In the genomic region with DNA sequence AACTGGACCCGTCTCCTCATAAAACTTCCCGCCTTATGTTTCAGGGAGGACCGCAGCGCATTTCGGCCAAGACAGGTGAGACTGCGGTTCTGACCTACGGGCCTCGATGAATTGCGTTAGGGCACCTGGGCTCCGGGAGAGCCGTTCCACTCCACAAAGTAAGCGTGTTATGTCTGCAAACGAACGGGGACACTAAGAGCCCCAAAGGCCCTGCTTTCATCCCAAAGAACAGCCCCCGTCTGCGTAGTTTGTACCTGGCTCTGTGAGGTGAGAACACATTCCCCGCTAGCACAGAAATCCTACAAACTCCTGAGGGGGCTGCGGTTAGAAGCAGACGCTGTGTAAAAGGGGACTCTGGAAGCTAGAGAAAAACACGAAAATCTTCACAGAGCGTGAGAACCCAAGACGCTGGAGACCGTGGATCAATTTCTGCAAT, we compare ENCODE assay signal across 1 cellular context.
TF ChIP-seq lines count a peak whose summit lies in the region.

No MANE protein-coding gene starts in this region.

TF ChIP-seq in K562, 482 proteins besides CTCF, POLR2A, EP300 and RAD21 (continued from another document and continues in another):
- TF ChIP-seq, protein P1, sequence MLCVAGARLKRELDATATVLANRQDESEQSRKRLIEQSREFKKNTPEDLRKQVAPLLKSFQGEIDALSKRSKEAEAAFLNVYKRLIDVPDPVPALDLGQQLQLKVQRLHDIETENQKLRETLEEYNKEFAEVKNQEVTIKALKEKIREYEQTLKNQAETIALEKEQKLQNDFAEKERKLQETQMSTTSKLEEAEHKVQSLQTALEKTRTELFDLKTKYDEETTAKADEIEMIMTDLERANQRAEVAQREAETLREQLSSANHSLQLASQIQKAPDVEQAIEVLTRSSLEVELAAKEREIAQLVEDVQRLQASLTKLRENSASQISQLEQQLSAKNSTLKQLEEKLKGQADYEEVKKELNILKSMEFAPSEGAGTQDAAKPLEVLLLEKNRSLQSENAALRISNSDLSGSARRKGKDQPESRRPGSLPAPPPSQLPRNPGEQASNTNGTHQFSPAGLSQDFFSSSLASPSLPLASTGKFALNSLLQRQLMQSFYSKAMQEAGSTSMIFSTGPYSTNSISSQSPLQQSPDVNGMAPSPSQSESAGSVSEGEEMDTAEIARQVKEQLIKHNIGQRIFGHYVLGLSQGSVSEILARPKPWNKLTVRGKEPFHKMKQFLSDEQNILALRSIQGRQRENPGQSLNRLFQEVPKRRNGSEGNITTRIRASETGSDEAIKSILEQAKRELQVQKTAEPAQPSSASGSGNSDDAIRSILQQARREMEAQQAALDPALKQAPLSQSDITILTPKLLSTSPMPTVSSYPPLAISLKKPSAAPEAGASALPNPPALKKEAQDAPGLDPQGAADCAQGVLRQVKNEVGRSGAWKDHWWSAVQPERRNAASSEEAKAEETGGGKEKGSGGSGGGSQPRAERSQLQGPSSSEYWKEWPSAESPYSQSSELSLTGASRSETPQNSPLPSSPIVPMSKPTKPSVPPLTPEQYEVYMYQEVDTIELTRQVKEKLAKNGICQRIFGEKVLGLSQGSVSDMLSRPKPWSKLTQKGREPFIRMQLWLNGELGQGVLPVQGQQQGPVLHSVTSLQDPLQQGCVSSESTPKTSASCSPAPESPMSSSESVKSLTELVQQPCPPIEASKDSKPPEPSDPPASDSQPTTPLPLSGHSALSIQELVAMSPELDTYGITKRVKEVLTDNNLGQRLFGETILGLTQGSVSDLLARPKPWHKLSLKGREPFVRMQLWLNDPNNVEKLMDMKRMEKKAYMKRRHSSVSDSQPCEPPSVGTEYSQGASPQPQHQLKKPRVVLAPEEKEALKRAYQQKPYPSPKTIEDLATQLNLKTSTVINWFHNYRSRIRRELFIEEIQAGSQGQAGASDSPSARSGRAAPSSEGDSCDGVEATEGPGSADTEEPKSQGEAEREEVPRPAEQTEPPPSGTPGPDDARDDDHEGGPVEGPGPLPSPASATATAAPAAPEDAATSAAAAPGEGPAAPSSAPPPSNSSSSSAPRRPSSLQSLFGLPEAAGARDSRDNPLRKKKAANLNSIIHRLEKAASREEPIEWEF (CRISPR knock-in tag; IDR thresholded peaks at IDR 0.05): no peak
- TF ChIP-seq, protein P2, sequence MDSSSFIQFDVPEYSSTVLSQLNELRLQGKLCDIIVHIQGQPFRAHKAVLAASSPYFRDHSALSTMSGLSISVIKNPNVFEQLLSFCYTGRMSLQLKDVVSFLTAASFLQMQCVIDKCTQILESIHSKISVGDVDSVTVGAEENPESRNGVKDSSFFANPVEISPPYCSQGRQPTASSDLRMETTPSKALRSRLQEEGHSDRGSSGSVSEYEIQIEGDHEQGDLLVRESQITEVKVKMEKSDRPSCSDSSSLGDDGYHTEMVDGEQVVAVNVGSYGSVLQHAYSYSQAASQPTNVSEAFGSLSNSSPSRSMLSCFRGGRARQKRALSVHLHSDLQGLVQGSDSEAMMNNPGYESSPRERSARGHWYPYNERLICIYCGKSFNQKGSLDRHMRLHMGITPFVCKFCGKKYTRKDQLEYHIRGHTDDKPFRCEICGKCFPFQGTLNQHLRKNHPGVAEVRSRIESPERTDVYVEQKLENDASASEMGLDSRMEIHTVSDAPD (CRISPR knock-in tag; IDR thresholded peaks at IDR 0.05): no peak
- TF ChIP-seq TCF7L2 (IDR thresholded peaks at IDR 0.05; ENCODE audit: low read depth, low read length) (no peak), ZNF512 (tag; IDR thresholded peaks at IDR 0.05) (no peak), KDM2B (CRISPR knock-in tag; IDR thresholded peaks at IDR 0.05) (no peak), ZNF347 (CRISPR knock-in tag; IDR thresholded peaks at IDR 0.05; ENCODE audit: low read depth) (no peak), LARP7 (IDR thresholded peaks at IDR 0.05) (no peak), ZNF699 (CRISPR knock-in tag; IDR thresholded peaks at IDR 0.05; ENCODE audit: insufficient replicate concordance) (no peak), TCF15 (CRISPR knock-in tag; IDR thresholded peaks at IDR 0.05) (no peak), COPS2 (conservative IDR thresholded peaks at IDR 0.05) (no peak), NR2F6 (CRISPR knock-in tag; IDR thresholded peaks at IDR 0.05) (no peak), SMAD2 (IDR thresholded peaks at IDR 0.05; ENCODE audit: low read depth, low read length) (no peak), TGIF2 (CRISPR knock-in tag; IDR thresholded peaks at IDR 0.05) (no peak), SETDB1 (IDR thresholded peaks at IDR 0.05; ENCODE audit: low read length) (no peak), ZC3H4 (CRISPR knock-in tag; IDR thresholded peaks at IDR 0.05; ENCODE audit: borderline replicate concordance) (peak; percentile 17; the same call in 1 of the 2 replicates), JUN (IDR thresholded peaks at IDR 0.05; ENCODE audit: borderline replicate concordance, low read depth, low read length) (no peak), JUN (CRISPR knock-in tag; IDR thresholded peaks at IDR 0.05; ENCODE audit: borderline replicate concordance) (no peak), NFRKB (IDR thresholded peaks at IDR 0.05; ENCODE audit: low read depth) (no peak), SMARCA4 (IDR thresholded peaks at IDR 0.05) (no peak), POLR2H (tag; IDR thresholded peaks at IDR 0.05; ENCODE audit: low read depth) (no peak), XRCC5 (IDR thresholded peaks at IDR 0.05; ENCODE audit: low read depth, low read length) (0 out of 2 replicates have a peak, but pooled peaks have one; percentile 12), GABPB1 (CRISPR knock-in tag; IDR thresholded peaks at IDR 0.05) (no peak), THAP7 (CRISPR knock-in tag; IDR thresholded peaks at IDR 0.05) (no peak), STAT6 (CRISPR knock-in tag; IDR thresholded peaks at IDR 0.05) (peak; percentile 59; the same call in 1 of the 2 replicates), FOXJ3 (CRISPR knock-in tag; IDR thresholded peaks at IDR 0.05) (0 out of 2 replicates have a peak, but pooled peaks have one; percentile 10), BDP1 (IDR thresholded peaks at IDR 0.05; ENCODE audit: insufficient read depth, insufficient read length) (no peak), CHAMP1 (IDR thresholded peaks at IDR 0.05) (no peak), SRSF7 (optimal IDR thresholded peaks at IDR 0.05; ENCODE audit: low read depth, low read length) (no peak)
- TF ChIP-seq, protein P3, sequence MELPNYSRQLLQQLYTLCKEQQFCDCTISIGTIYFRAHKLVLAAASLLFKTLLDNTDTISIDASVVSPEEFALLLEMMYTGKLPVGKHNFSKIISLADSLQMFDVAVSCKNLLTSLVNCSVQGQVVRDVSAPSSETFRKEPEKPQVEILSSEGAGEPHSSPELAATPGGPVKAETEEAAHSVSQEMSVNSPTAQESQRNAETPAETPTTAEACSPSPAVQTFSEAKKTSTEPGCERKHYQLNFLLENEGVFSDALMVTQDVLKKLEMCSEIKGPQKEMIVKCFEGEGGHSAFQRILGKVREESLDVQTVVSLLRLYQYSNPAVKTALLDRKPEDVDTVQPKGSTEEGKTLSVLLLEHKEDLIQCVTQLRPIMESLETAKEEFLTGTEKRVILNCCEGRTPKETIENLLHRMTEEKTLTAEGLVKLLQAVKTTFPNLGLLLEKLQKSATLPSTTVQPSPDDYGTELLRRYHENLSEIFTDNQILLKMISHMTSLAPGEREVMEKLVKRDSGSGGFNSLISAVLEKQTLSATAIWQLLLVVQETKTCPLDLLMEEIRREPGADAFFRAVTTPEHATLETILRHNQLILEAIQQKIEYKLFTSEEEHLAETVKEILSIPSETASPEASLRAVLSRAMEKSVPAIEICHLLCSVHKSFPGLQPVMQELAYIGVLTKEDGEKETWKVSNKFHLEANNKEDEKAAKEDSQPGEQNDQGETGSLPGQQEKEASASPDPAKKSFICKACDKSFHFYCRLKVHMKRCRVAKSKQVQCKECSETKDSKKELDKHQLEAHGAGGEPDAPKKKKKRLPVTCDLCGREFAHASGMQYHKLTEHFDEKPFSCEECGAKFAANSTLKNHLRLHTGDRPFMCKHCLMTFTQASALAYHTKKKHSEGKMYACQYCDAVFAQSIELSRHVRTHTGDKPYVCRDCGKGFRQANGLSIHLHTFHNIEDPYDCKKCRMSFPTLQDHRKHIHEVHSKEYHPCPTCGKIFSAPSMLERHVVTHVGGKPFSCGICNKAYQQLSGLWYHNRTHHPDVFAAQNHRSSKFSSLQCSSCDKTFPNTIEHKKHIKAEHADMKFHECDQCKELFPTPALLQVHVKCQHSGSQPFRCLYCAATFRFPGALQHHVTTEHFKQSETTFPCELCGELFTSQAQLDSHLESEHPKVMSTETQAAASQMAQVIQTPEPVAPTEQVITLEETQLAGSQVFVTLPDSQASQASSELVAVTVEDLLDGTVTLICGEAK (IDR thresholded peaks at IDR 0.05): peak; percentile 19; the same call in 1 of the 2 replicates
- TF ChIP-seq, protein P3 (CRISPR knock-in tag; IDR thresholded peaks at IDR 0.05): no peak
